Comparison of ENCODE assay signal across 1 cellular context in the genomic region with DNA sequence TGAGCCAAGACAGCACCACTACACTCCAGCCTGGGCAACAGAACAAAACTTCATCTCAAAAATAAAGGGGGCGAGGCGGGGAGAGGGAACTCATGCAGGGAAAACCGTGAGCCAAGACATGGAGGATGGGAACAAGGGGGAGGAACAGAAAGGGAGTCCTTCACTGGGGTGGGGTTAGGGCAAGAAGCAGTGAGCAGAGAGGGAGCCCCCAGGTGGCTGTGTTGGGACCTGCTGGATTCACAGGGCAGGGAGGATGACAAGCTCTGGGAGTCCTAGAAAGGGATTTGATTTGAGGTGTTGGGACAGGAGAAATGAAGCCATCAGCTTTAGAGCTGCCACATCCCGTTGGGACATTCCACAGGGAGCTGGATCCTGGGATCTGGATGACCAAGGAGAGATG.
TF ChIP-seq lines count a peak whose summit lies in the region.

No MANE protein-coding gene starts in this region.

TF ChIP-seq in WTC11, 78 proteins besides CTCF, POLR2A, EP300 and RAD21 (continued from another document):
- TF ChIP-seq, protein P1, sequence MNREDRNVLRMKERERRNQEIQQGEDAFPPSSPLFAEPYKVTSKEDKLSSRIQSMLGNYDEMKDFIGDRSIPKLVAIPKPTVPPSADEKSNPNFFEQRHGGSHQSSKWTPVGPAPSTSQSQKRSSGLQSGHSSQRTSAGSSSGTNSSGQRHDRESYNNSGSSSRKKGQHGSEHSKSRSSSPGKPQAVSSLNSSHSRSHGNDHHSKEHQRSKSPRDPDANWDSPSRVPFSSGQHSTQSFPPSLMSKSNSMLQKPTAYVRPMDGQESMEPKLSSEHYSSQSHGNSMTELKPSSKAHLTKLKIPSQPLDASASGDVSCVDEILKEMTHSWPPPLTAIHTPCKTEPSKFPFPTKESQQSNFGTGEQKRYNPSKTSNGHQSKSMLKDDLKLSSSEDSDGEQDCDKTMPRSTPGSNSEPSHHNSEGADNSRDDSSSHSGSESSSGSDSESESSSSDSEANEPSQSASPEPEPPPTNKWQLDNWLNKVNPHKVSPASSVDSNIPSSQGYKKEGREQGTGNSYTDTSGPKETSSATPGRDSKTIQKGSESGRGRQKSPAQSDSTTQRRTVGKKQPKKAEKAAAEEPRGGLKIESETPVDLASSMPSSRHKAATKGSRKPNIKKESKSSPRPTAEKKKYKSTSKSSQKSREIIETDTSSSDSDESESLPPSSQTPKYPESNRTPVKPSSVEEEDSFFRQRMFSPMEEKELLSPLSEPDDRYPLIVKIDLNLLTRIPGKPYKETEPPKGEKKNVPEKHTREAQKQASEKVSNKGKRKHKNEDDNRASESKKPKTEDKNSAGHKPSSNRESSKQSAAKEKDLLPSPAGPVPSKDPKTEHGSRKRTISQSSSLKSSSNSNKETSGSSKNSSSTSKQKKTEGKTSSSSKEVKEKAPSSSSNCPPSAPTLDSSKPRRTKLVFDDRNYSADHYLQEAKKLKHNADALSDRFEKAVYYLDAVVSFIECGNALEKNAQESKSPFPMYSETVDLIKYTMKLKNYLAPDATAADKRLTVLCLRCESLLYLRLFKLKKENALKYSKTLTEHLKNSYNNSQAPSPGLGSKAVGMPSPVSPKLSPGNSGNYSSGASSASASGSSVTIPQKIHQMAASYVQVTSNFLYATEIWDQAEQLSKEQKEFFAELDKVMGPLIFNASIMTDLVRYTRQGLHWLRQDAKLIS (CRISPR knock-in tag; IDR thresholded peaks at IDR 0.05; ENCODE audit: borderline replicate concordance), result no peak
